Comparison of ENCODE assay signal across 8 cellular contexts in genomic region chr6:41941280-41942044, GRCh38. TPM values are rescaled to one million over a fixed set of nuclear protein-coding genes. Genes with fewer than 3 reads are reported as not detected.
DNase-seq lines count a peak whose midpoint lies in the region; ATAC-seq and TF ChIP-seq lines count a peak whose summit lies in the region.

Gene CCND3, minus strand, starts transcription at chr6:41941808. Its CDS starts 159 bp downstream, at chr6:41941649.

- H3K9me3 ChIP-seq in esophagus muscularis mucosa: no peaks in the 10 kb centered on the region
- no peaks in the 10 kb centered on the region for H3K9me3 ChIP-seq in naive thymus-derived CD4-positive, alpha-beta T cell (ENCODE audit: control insufficient read depth in 2 of 3, low read length in 3 of 3)

- intact Hi-C loops in esophagus muscularis mucosa (cut with DNase I): no loop called here
- intact Hi-C loops in naive thymus-derived CD4-positive, alpha-beta T cell (cut with micrococcal nuclease): loop anchor here (1.0 to 5.0 kb wide), 8 partner anchors 15 to 621 kb away; partner anchors contain the start of genes USP49 (in 2 of the 2), BYSL (in 1 of the 2), MED20 (in 1 of the 2) and PRICKLE4 (in 1 of the 2)

- H3K27ac Mint-ChIP-seq in IgD-negative memory B cell: peak within 1 kb of the TSS; percentile 89 to 96 (median 94)
- H3K27ac Mint-ChIP-seq in naive thymus-derived CD4-positive, alpha-beta T cell: peak within 1 kb of the TSS; percentile 90 to 96 (median 94)
- peak within 1 kb of the TSS; percentile 68 for H3K27ac Mint-ChIP-seq in stimulated activated memory B cell treated with anti-CD40 and anti-IgM and Interleukin-4, amounts not matched to agents 10 μg/mL and 1 μg/mL and 100 μg/mL, for 72 hours

- no peak for TF ChIP-seq POLR2A in esophagus muscularis mucosa (IDR thresholded peaks at IDR 0.05; ENCODE audit: low read depth)

- H3K36me3 ChIP-seq in esophagus muscularis mucosa: peaks cover 0 to 20% (median 9%) of the 10 kb centered on the region in 4 donors
- peaks cover 4 to 20% (median 7%) of the 10 kb centered on the region in 3 experiments for H3K36me3 ChIP-seq in naive thymus-derived CD4-positive, alpha-beta T cell (ENCODE audit: control insufficient read depth in 2 of 3, insufficient read depth in 3 of 3, low read length in 3 of 3)

- no peaks in the 10 kb centered on the region for H3K27me3 ChIP-seq in esophagus muscularis mucosa
- H3K27me3 ChIP-seq in naive thymus-derived CD4-positive, alpha-beta T cell (ENCODE audit: control insufficient read depth in 2 of 2, insufficient read depth in 2 of 2, low read length in 2 of 2): no peaks in the 10 kb centered on the region

- DNase-seq in DMS153 treated with DMSO at 0.1 percent for 48 hours (lab: John Stamatoyannopoulos, UW; ENCODE audit: unreplicated experiment): peak; percentile 67
- DNase-seq in activated T-cell treated with anti-CD3 and anti-CD28 coated beads, Interleukin-2, amount 50 U/mL, for 4 hours: peak; percentile 79
- DNase-seq in esophagus muscularis mucosa (ENCODE audit: extremely low spot score): peak; percentile 95
- DNase-seq in naive thymus-derived CD4-positive, alpha-beta T cell: peak; percentile 63 to 93 (median 76)

- peak within 1 kb of the TSS; percentile 76 to 94 (median 89) for H3K4me3 ChIP-seq in esophagus muscularis mucosa
- H3K4me3 ChIP-seq in naive thymus-derived CD4-positive, alpha-beta T cell (ENCODE audit: low read length): peak within 1 kb of the TSS; percentile 68

- H3K4me3 Mint-ChIP-seq in IgD-negative memory B cell: peak within 1 kb of the TSS; percentile 86 to 97 (median 89)
- peak within 1 kb of the TSS; percentile 96 for H3K4me3 Mint-ChIP-seq in activated T-cell treated with anti-CD3 and anti-CD28 coated beads, Interleukin-2, amount 50 U/mL, for 4 hours
- peak within 1 kb of the TSS; percentile 91 to 100 (median 93) for H3K4me3 Mint-ChIP-seq in naive thymus-derived CD4-positive, alpha-beta T cell
- H3K4me3 Mint-ChIP-seq in stimulated activated memory B cell treated with anti-CD40 and anti-IgM and Interleukin-4, amounts not matched to agents 10 μg/mL and 1 μg/mL and 100 μg/mL, for 72 hours: peak within 1 kb of the TSS; percentile 95

- WGBS in esophagus muscularis mucosa: 0% methylated on average over 3 of the region's 86 CpGs

- no peak for TF ChIP-seq EP300 in esophagus muscularis mucosa (IDR thresholded peaks at IDR 0.05)

- peak within 1 kb of the TSS; percentile 86 to 96 (median 92) for H3K27ac ChIP-seq in esophagus muscularis mucosa (replicated peaks in 1 of 4)
- peak within 1 kb of the TSS; percentile 76 for H3K27ac ChIP-seq in naive thymus-derived CD4-positive, alpha-beta T cell (ENCODE audit: low read depth, low read length)

- H3K4me1 Mint-ChIP-seq in IgD-negative memory B cell: peaks cover 31 to 39% (median 39%) of the 10 kb centered on the region in 3 donors
- peaks cover 67% of the 10 kb centered on the region for H3K4me1 Mint-ChIP-seq in activated T-cell treated with anti-CD3 and anti-CD28 coated beads, Interleukin-2, amount 50 U/mL, for 4 hours (ENCODE audit: low read depth)
- H3K4me1 Mint-ChIP-seq in naive thymus-derived CD4-positive, alpha-beta T cell: peaks cover 40 to 83% (median 69%) of the 10 kb centered on the region in 7 donors
- H3K4me1 Mint-ChIP-seq in stimulated activated memory B cell treated with anti-CD40 and anti-IgM and Interleukin-4, amounts not matched to agents 10 μg/mL and 1 μg/mL and 100 μg/mL, for 72 hours: peaks cover 48% of the 10 kb centered on the region

- no peak for TF ChIP-seq CTCF in esophagus muscularis mucosa (IDR thresholded peaks at IDR 0.05)

- H3K36me3 Mint-ChIP-seq in IgD-negative memory B cell: no peaks in the 10 kb centered on the region
- H3K36me3 Mint-ChIP-seq in activated T-cell treated with anti-CD3 and anti-CD28 coated beads, Interleukin-2, amount 50 U/mL, for 4 hours (ENCODE audit: insufficient read depth): peaks cover 21% of the 10 kb centered on the region
- H3K36me3 Mint-ChIP-seq in naive thymus-derived CD4-positive, alpha-beta T cell: peaks cover 0 to 43% (median 2%) of the 10 kb centered on the region in 5 donors
- peaks cover 2% of the 10 kb centered on the region for H3K36me3 Mint-ChIP-seq in stimulated activated memory B cell treated with anti-CD40 and anti-IgM and Interleukin-4, amounts not matched to agents 10 μg/mL and 1 μg/mL and 100 μg/mL, for 72 hours

- peak; percentile 88 for ATAC-seq in GM21529 (IDR thresholded peaks at IDR 0.05; ENCODE audit: unreplicated experiment)
- ATAC-seq in activated T-cell treated with anti-CD3 and anti-CD28 coated beads, Interleukin-2, amount 50 U/mL, for 4 hours: peak; percentile 85
- peak; percentile 86 for ATAC-seq in naive thymus-derived CD4-positive, alpha-beta T cell
- ATAC-seq in stimulated activated memory B cell treated with anti-CD40 and anti-IgM and Interleukin-4, amounts not matched to agents 10 μg/mL and 1 μg/mL and 100 μg/mL, for 72 hours: peak; percentile 97

- POLR2A ChIA-PET in naive thymus-derived CD4-positive, alpha-beta T cell (lab: Charles Lee): interaction anchor here (0.6 to 11.8 kb wide), 8 partner anchors 9 to 104 kb away, joined by 3 to 180 read pairs (median 3); partner anchors contain the start of genes BYSL and TAF8

- peaks cover 49 to 61% (median 53%) of the 10 kb centered on the region in 4 donors for H3K4me1 ChIP-seq in esophagus muscularis mucosa
- peaks cover 51 to 68% of the 10 kb centered on the region in 2 donors for H3K4me1 ChIP-seq in naive thymus-derived CD4-positive, alpha-beta T cell (ENCODE audit: control insufficient read depth in 2 of 2, insufficient read depth in 2 of 2, low read length in 2 of 2)

- no peaks in the 10 kb centered on the region for H3K27me3 Mint-ChIP-seq in IgD-negative memory B cell
- H3K27me3 Mint-ChIP-seq in activated T-cell treated with anti-CD3 and anti-CD28 coated beads, Interleukin-2, amount 50 U/mL, for 4 hours (ENCODE audit: low read depth): no peaks in the 10 kb centered on the region
- H3K27me3 Mint-ChIP-seq in naive thymus-derived CD4-positive, alpha-beta T cell: no peaks in the 10 kb centered on the region
- no peaks in the 10 kb centered on the region for H3K27me3 Mint-ChIP-seq in stimulated activated memory B cell treated with anti-CD40 and anti-IgM and Interleukin-4, amounts not matched to agents 10 μg/mL and 1 μg/mL and 100 μg/mL, for 72 hours

- CTCF ChIA-PET in naive thymus-derived CD4-positive, alpha-beta T cell (lab: Charles Lee): interaction anchor here (1.1 to 1.2 kb wide), 2 partner anchors 103 to 104 kb away, joined by 3 to 6 read pairs; no protein-coding TSS in a partner anchor

- no peaks in the 10 kb centered on the region for H3K9me3 Mint-ChIP-seq in IgD-negative memory B cell
- H3K9me3 Mint-ChIP-seq in activated T-cell treated with anti-CD3 and anti-CD28 coated beads, Interleukin-2, amount 50 U/mL, for 4 hours: no peaks in the 10 kb centered on the region
- H3K9me3 Mint-ChIP-seq in naive thymus-derived CD4-positive, alpha-beta T cell: peaks cover 0 to 9% (median 0%) of the 10 kb centered on the region in 11 donors
- no peaks in the 10 kb centered on the region for H3K9me3 Mint-ChIP-seq in stimulated activated memory B cell treated with anti-CD40 and anti-IgM and Interleukin-4, amounts not matched to agents 10 μg/mL and 1 μg/mL and 100 μg/mL, for 72 hours

TF ChIP-seq in PFSK-1, 5 proteins besides CTCF, POLR2A, EP300 and RAD21:
- TF ChIP-seq SIN3A (IDR thresholded peaks at IDR 0.05; ENCODE audit: borderline replicate concordance, insufficient read depth, low read length): 0 out of 2 replicates have a peak, but pooled peaks have one; percentile 24
- TF ChIP-seq FOXP2 (optimal IDR thresholded peaks at IDR 0.05; ENCODE audit: borderline replicate concordance, extremely low read depth, extremely low read length, insufficient read depth): peak; percentile 63
- peak; percentile 89 for TF ChIP-seq POLR2AphosphoS5 (IDR thresholded peaks at IDR 0.05; ENCODE audit: low read depth, low read length)
- TF ChIP-seq TAF1 (IDR thresholded peaks at IDR 0.05; ENCODE audit: borderline replicate concordance, insufficient read depth, low read length): peak; percentile 48; the same call in 1 of the 2 replicates
- TF ChIP-seq, protein P1, sequence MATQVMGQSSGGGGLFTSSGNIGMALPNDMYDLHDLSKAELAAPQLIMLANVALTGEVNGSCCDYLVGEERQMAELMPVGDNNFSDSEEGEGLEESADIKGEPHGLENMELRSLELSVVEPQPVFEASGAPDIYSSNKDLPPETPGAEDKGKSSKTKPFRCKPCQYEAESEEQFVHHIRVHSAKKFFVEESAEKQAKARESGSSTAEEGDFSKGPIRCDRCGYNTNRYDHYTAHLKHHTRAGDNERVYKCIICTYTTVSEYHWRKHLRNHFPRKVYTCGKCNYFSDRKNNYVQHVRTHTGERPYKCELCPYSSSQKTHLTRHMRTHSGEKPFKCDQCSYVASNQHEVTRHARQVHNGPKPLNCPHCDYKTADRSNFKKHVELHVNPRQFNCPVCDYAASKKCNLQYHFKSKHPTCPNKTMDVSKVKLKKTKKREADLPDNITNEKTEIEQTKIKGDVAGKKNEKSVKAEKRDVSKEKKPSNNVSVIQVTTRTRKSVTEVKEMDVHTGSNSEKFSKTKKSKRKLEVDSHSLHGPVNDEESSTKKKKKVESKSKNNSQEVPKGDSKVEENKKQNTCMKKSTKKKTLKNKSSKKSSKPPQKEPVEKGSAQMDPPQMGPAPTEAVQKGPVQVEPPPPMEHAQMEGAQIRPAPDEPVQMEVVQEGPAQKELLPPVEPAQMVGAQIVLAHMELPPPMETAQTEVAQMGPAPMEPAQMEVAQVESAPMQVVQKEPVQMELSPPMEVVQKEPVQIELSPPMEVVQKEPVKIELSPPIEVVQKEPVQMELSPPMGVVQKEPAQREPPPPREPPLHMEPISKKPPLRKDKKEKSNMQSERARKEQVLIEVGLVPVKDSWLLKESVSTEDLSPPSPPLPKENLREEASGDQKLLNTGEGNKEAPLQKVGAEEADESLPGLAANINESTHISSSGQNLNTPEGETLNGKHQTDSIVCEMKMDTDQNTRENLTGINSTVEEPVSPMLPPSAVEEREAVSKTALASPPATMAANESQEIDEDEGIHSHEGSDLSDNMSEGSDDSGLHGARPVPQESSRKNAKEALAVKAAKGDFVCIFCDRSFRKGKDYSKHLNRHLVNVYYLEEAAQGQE (IDR thresholded peaks at IDR 0.05; ENCODE audit: insufficient read depth in 1 of 2, low read depth in 2 of 2, low read length in 2 of 2): no peak

RNA-seq across cellular contexts. Expression of gene CCND3, which starts in this region (rescaled TPM):
- 309 TPM for polyA plus RNA-seq in IgD-negative memory B cell
- polyA plus RNA-seq in PFSK-1 (2012; ENCODE audit: insufficient read length, low read depth): 42.9 TPM
- total RNA-seq in activated T-cell treated with anti-CD3 and anti-CD28 coated beads, Interleukin-2, amount 50 U/mL, for 4 hours: 100 to 1,000 TPM; 424 to 518 (median 474) TPM
- total RNA-seq in esophagus muscularis mucosa: 100 to 1,000 TPM; 110 to 167 (median 133) TPM
- 100 to 1,000 TPM; 285 to 433 (median 313) TPM for total RNA-seq in naive thymus-derived CD4-positive, alpha-beta T cell
- 100 to 1,000 TPM; 474 to 764 TPM for polyA plus RNA-seq in naive thymus-derived CD4-positive, alpha-beta T cell

Comparison
In these comparisons a context has a peak if more than half of its experiments do, and no peak if none do; other contexts are left out.
1. Peak in every context shown above with its lines: DNase-seq, ATAC-seq, H3K4me3 ChIP-seq and H3K27ac ChIP-seq.